ENCODE assay signal across 16 cellular contexts in the genomic region with DNA sequence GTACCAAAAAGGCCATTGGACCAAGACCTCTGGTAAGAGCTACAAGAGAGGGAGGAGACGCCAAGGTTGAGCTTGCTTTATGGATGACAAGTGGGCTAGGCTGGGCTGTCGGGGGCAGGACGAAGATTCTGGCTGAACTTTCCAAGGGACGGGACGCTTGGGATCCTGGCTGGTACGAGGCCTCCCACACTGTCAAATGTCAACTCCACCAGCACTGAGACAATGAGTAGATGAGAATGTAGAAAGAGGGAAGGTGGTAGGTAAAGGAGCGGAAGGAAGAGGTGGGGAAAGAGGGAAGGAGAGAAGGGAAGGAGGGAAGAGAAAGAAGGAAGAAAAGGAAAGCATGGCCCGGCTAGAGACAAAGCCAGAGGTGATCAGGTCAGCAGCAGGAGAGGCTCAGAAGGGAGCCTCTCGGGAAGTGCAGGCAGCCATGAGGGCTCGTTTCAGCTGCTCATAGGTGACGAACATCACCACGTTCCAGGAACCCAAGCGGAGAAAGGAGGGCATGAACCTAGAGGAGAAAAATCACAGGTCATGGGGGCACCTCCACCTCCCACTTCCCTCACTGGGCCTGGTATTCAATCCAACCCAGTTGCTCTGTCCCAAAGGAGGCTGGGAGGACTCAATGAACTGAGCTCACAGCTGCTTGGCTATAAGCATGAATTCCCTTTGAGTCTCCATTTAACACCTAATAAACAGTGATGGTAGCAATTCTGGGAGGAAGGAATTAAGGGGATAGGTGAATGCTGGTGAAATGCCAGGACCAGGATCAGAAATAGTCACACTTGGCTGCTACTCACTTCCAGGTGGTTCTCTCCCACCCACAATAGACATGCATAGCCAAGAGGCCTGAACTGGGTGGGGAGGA. TPM values are rescaled to one million over a fixed set of nuclear protein-coding genes. Genes with fewer than 3 reads are reported as not detected.
DNase-seq lines count a peak whose midpoint lies in the region; ATAC-seq and TF ChIP-seq lines count a peak whose summit lies in the region.
"Had no signal": no experiment of that assay in that cellular context is flagged by ENCODE, and none has a peak within 500 bp of the region (broad histone marks: within the 10 kb centered on the region; RNA-seq: fewer than 3 reads in every experiment).

No MANE protein-coding gene starts in this region.

- TSS peak; percentile 18 for BruUV-seq in OCI-LY7 (replicated peaks; lab: Mats Ljungman, UMichigan)

- no peaks in the 10 kb centered on the region for H3K27me3 Mint-ChIP-seq in activated T-cell treated with anti-CD3 and anti-CD28 coated beads, Interleukin-2, amount 50 U/mL, for 72 hours (ENCODE audit: low read depth)
- no peaks in the 10 kb centered on the region for H3K27me3 Mint-ChIP-seq in dendritic cell treated with granulocyte-macrophage colony-stimulating factor and Interleukin-4, amounts not matched to agents 40 ng/mL and 50 ng/mL, for 4 days
- H3K27me3 Mint-ChIP-seq in stimulated activated naive B cell treated with anti-CD40 and anti-IgM and Interleukin-4, amounts not matched to agents 10 μg/mL and 1 μg/mL and 100 μg/mL, for 72 hours: no peaks in the 10 kb centered on the region

- H3K4me1 Mint-ChIP-seq in activated T-cell treated with anti-CD3 and anti-CD28 coated beads, Interleukin-2, amount 50 U/mL, for 72 hours (ENCODE audit: low read depth): peaks cover 95% of the 10 kb centered on the region
- H3K4me1 Mint-ChIP-seq in dendritic cell treated with granulocyte-macrophage colony-stimulating factor and Interleukin-4, amounts not matched to agents 40 ng/mL and 50 ng/mL, for 4 days (ENCODE audit: low read depth): peaks cover 86% of the 10 kb centered on the region
- peaks cover 63 to 92% of the 10 kb centered on the region in 2 donors for H3K4me1 Mint-ChIP-seq in stimulated activated naive B cell treated with anti-CD40 and anti-IgM and Interleukin-4, amounts not matched to agents 10 μg/mL and 1 μg/mL and 100 μg/mL, for 72 hours

- H3K79me2 ChIP-seq in OCI-LY7 (ENCODE audit: insufficient read depth, low read depth, low read length): peaks cover 35% of the 10 kb centered on the region

- H3K9me3 ChIP-seq in OCI-LY7 (ENCODE audit: low read length): no peaks in the 10 kb centered on the region
- H3K9me3 ChIP-seq: gastroesophageal sphincter had no signal

- H3K4me3 ChIP-seq in OCI-LY7 (ENCODE audit: low read depth, low read length, poor library complexity, severe bottlenecking): no peak overlapping the region
- H3K4me3 ChIP-seq: cardiac muscle cell, gastroesophageal sphincter, skin epidermis had no signal

- H3K36me3 Mint-ChIP-seq in activated T-cell treated with anti-CD3 and anti-CD28 coated beads, Interleukin-2, amount 50 U/mL, for 72 hours (ENCODE audit: insufficient read depth in 2 of 2): peaks cover 31 to 43% of the 10 kb centered on the region in 2 donors
- H3K36me3 Mint-ChIP-seq in dendritic cell treated with granulocyte-macrophage colony-stimulating factor and Interleukin-4, amounts not matched to agents 40 ng/mL and 50 ng/mL, for 4 days (ENCODE audit: low read depth): peaks cover 72% of the 10 kb centered on the region
- peaks cover 50 to 69% of the 10 kb centered on the region in 2 donors for H3K36me3 Mint-ChIP-seq in stimulated activated naive B cell treated with anti-CD40 and anti-IgM and Interleukin-4, amounts not matched to agents 10 μg/mL and 1 μg/mL and 100 μg/mL, for 72 hours

- no peaks in the 10 kb centered on the region for H3K9me3 Mint-ChIP-seq in activated T-cell treated with anti-CD3 and anti-CD28 coated beads, Interleukin-2, amount 50 U/mL, for 72 hours
- H3K9me3 Mint-ChIP-seq in dendritic cell treated with granulocyte-macrophage colony-stimulating factor and Interleukin-4, amounts not matched to agents 40 ng/mL and 50 ng/mL, for 4 days: no peaks in the 10 kb centered on the region
- no peaks in the 10 kb centered on the region for H3K9me3 Mint-ChIP-seq in stimulated activated naive B cell treated with anti-CD40 and anti-IgM and Interleukin-4, amounts not matched to agents 10 μg/mL and 1 μg/mL and 100 μg/mL, for 72 hours

- peak overlapping the region; percentile 16 to 64 for H3K4me3 Mint-ChIP-seq in activated T-cell treated with anti-CD3 and anti-CD28 coated beads, Interleukin-2, amount 50 U/mL, for 72 hours
- peak overlapping the region; percentile 20 for H3K4me3 Mint-ChIP-seq in dendritic cell treated with granulocyte-macrophage colony-stimulating factor and Interleukin-4, amounts not matched to agents 40 ng/mL and 50 ng/mL, for 4 days
- no peak overlapping the region for H3K4me3 Mint-ChIP-seq in stimulated activated naive B cell treated with anti-CD40 and anti-IgM and Interleukin-4, amounts not matched to agents 10 μg/mL and 1 μg/mL and 100 μg/mL, for 72 hours

- no peak overlapping the region for H2AFZ ChIP-seq in OCI-LY7 (ENCODE audit: low read length)

- H3K27ac ChIP-seq in OCI-LY7 (ENCODE audit: low read depth, low read length, poor library complexity, severe bottlenecking): peak overlapping the region; percentile 8
- H3K27ac ChIP-seq: cardiac muscle cell had no signal

- H3K4me1 ChIP-seq in OCI-LY7 (ENCODE audit: insufficient read depth, low read length, poor library complexity, severe bottlenecking): peaks cover 64% of the 10 kb centered on the region

- CTCF ChIA-PET in OCI-LY7 (lab: Charles Lee; ENCODE audit: unreplicated experiment): no interaction called here

- peak overlapping the region; percentile 71 for H3K27ac Mint-ChIP-seq in activated T-cell treated with anti-CD3 and anti-CD28 coated beads, Interleukin-2, amount 50 U/mL, for 72 hours
- H3K27ac Mint-ChIP-seq in dendritic cell treated with granulocyte-macrophage colony-stimulating factor and Interleukin-4, amounts not matched to agents 40 ng/mL and 50 ng/mL, for 4 days: peak overlapping the region; percentile 75
- H3K27ac Mint-ChIP-seq in stimulated activated naive B cell treated with anti-CD40 and anti-IgM and Interleukin-4, amounts not matched to agents 10 μg/mL and 1 μg/mL and 100 μg/mL, for 72 hours: peak overlapping the region; percentile 78

- POLR2A ChIA-PET in OCI-LY7 (lab: Charles Lee): no interaction called here

- H3K9me2 ChIP-seq in OCI-LY7 (ENCODE audit: insufficient read depth, low read length): no peaks in the 10 kb centered on the region

- no peak for DNase-seq in activated T-cell treated with anti-CD3 and anti-CD28 coated beads, Interleukin-2, amount 50 U/mL, for 72 hours
- DNase-seq in activated T-cell treated with anti-CD3 and anti-CD28 coated beads for 4 hours (no peak), OCI-LY7 (ENCODE audit: low spot score) (no peak), AG20443 (ENCODE audit: low spot score) (no peak), amygdala (lab: John Stamatoyannopoulos, UW) (no peak)
- no peak for DNase-seq in stimulated activated naive B cell treated with anti-CD40 and anti-IgM and Interleukin-4, amounts not matched to agents 10 μg/mL and 1 μg/mL and 100 μg/mL, for 72 hours
- no peak for DNase-seq in stimulated activated CD4-positive, alpha-beta T cell treated with anti-CD3 and anti-CD28 coated beads, Interleukin-2, amount 100 ng/mL, for 24 hours
- DNase-seq: activated gamma-delta T cell, DMS 273 treated with DMSO at 0.1 percent for 48 hours, mesendoderm, occipital lobe had no signal

- intact Hi-C loops in OCI-LY7 (cut with micrococcal nuclease; ENCODE audit: unreplicated experiment): no loop called here
- intact Hi-C loops in dendritic cell treated with granulocyte-macrophage colony-stimulating factor and Interleukin-4, amounts not matched to agents 40 ng/mL and 50 ng/mL, for 4 days (cut with micrococcal nuclease): no loop called here

- no peak for TF ChIP-seq CTCF in OCI-LY7 (conservative IDR thresholded peaks at IDR 0.05; ENCODE audit: low read length)

- ATAC-seq in activated T-cell treated with anti-CD3 and anti-CD28 coated beads, Interleukin-2, amount 50 U/mL, for 72 hours (replicated peaks in 1 of 2): peak in 1 of 2 donors; percentile 1
- no peak for ATAC-seq in stimulated activated naive B cell treated with anti-CD40 and anti-IgM and Interleukin-4, amounts not matched to agents 10 μg/mL and 1 μg/mL and 100 μg/mL, for 72 hours (replicated peaks)

- peaks cover 72% of the 10 kb centered on the region for H3K36me3 ChIP-seq in OCI-LY7 (ENCODE audit: insufficient read depth, low read length)

- no peak overlapping the region for H3K4me2 ChIP-seq in OCI-LY7 (ENCODE audit: low read length)

- H4K20me1 ChIP-seq in OCI-LY7 (ENCODE audit: insufficient read depth, low read length): peaks cover 27% of the 10 kb centered on the region; the same call in 1 of the 2 replicates

RNA-seq across cellular contexts. Expression of a gene that starts 7.8 kb away (rescaled TPM):
- total RNA-seq in activated T-cell treated with anti-CD3 and anti-CD28 coated beads, Interleukin-2, amount 50 U/mL, for 72 hours: 100 to 1,000 TPM; 152 to 198 TPM
- total RNA-seq in OCI-LY7 (2014; rRNA removed; shearing (Covaris generic)): 82.7 and 145 TPM in 2 replicates
- total RNA-seq in OCI-LY7 (2022): 358 and 389 TPM in 2 replicates

RNA-seq across cellular contexts. Expression of a gene that starts 24.0 kb away (rescaled TPM):
- total RNA-seq in activated T-cell treated with anti-CD3 and anti-CD28 coated beads, Interleukin-2, amount 50 U/mL, for 72 hours: 1 to 10 TPM in 1 of 2 donors, under 1 TPM in 1; 0.53 to 1.1 TPM
- total RNA-seq in OCI-LY7 (2014; rRNA removed; shearing (Covaris generic)): not detected in 2 replicates
- total RNA-seq in OCI-LY7 (2022): 0.29 and 0.81 TPM in 2 replicates
- total RNA-seq: gastroesophageal sphincter, subcutaneous adipose tissue had no signal

RNA-seq across cellular contexts. Expression of a gene that starts 34.0 kb away (rescaled TPM):
- 1 to 10 TPM; 3.7 to 5.4 TPM for total RNA-seq in activated T-cell treated with anti-CD3 and anti-CD28 coated beads, Interleukin-2, amount 50 U/mL, for 72 hours
- total RNA-seq in OCI-LY7 (2014; rRNA removed; shearing (Covaris generic)): 1.5 and 3.2 TPM in 2 replicates
- total RNA-seq in OCI-LY7 (2022): 1.8 and 2.4 TPM in 2 replicates

Comparison
In these comparisons a context has a peak if more than half of its experiments do, and no peak if none do; other contexts are left out.
1. H3K4me3 Mint-ChIP-seq: peak in activated T-cell treated with anti-CD3 and anti-CD28 coated beads, Interleukin-2, amount 50 U/mL, for 72 hours (2 of 2) and dendritic cell treated with granulocyte-macrophage colony-stimulating factor and Interleukin-4, amounts not matched to agents 40 ng/mL and 50 ng/mL, for 4 days (single experiment); none in stimulated activated naive B cell treated with anti-CD40 and anti-IgM and Interleukin-4, amounts not matched to agents 10 μg/mL and 1 μg/mL and 100 μg/mL, for 72 hours (0 of 2).
2. Peak in every context shown above with its lines, with median percentiles within 50 percentile points of each other: H3K27ac Mint-ChIP-seq.